30 cellular contexts compared by ENCODE assay signal in genomic region chr3:177093966-177094365, GRCh38.
"Had no signal": no experiment of that assay in that cellular context is flagged by ENCODE, and none has a peak within 500 bp of the region (broad histone marks: within the 10 kb centered on the region; RNA-seq: fewer than 3 reads in every experiment).

No MANE protein-coding gene starts in this region.

- H3K27me3 Mint-ChIP-seq: activated CD8-positive, alpha-beta T cell treated with anti-CD3 and anti-CD28 coated beads for 36 hours; activated naive CD8-positive, alpha-beta T cell; central memory CD8-positive, alpha-beta T cell; effector memory CD8-positive, alpha-beta T cell; T-helper 17 cell had no signal

- H3K27ac ChIP-seq: brain microvascular endothelial cell, esophagus muscularis mucosa, foreskin keratinocyte, gastrocnemius medialis, heart left ventricle had no signal

- H3K27me3 ChIP-seq: brain microvascular endothelial cell, esophagus muscularis mucosa, foreskin keratinocyte, gastrocnemius medialis, heart left ventricle had no signal

- DNase-seq: activated CD4-positive, alpha-beta T cell treated with anti-CD3 and anti-CD28 coated beads for 1 hour; activated CD4-positive, alpha-beta T cell treated with anti-CD3 and anti-CD28 coated beads for 4 hours; activated CD4-positive, alpha-beta T cell treated with anti-CD3 and anti-CD28 coated beads, Interleukin-2, amount 50 U/mL, for 1 hour; activated CD4-positive, alpha-beta T cell treated with anti-CD3 and anti-CD28 coated beads, Interleukin-2, amount 50 U/mL, for 48 hours; activated CD8-positive, alpha-beta memory T cell treated with anti-CD3 and anti-CD28 coated beads for 24 hours; activated CD8-positive, alpha-beta T cell treated with anti-CD3 and anti-CD28 coated beads for 36 hours; activated effector memory CD4-positive, alpha-beta T cell treated with Interleukin-2 at 50 U/mL for 16 hours; activated gamma-delta T cell treated with Interleukin-2 at 50 U/mL for 16 hours; activated naive CD4-positive, alpha-beta T cell treated with anti-CD3 and anti-CD28 coated beads, Interleukin-2, amount 50 U/mL, for 16 hours; activated naive CD4-positive, alpha-beta T cell treated with Interleukin-2 at 50 U/mL for 16 hours; activated T-cell treated with anti-CD3 and anti-CD28 coated beads, Interleukin-2, amount 50 U/mL, for 48 hours; amniotic stem cell; anterior cingulate cortex; brain microvascular endothelial cell; cortex of kidney; dermis blood vessel endothelial cell; effector CD4-positive, alpha-beta T cell; effector memory CD8-positive, alpha-beta T cell; erythroblast; foreskin keratinocyte; gastrocnemius medialis; glutamatergic neuron; heart left ventricle; T-helper 1 cell; T-helper 17 cell; T1000 had no signal

- H3K9me3 ChIP-seq: esophagus muscularis mucosa, gastrocnemius medialis had no signal

- H3K4me3 Mint-ChIP-seq: activated CD8-positive, alpha-beta T cell treated with anti-CD3 and anti-CD28 coated beads for 36 hours; activated naive CD8-positive, alpha-beta T cell; central memory CD8-positive, alpha-beta T cell; effector memory CD8-positive, alpha-beta T cell; T-helper 17 cell; T-helper 2 cell treated with Interferon-gamma antibody and Interleukin-4, amounts not matched to agents 5 μg/mL and 100 μg/mL, for 36 hours had no signal

- H3K4me3 ChIP-seq: esophagus muscularis mucosa, gastrocnemius medialis, heart left ventricle had no signal

- H3K27ac Mint-ChIP-seq: activated CD8-positive, alpha-beta T cell treated with anti-CD3 and anti-CD28 coated beads for 36 hours; activated naive CD8-positive, alpha-beta T cell; T-helper 17 cell; T-helper 2 cell treated with Interferon-gamma antibody and Interleukin-4, amounts not matched to agents 5 μg/mL and 100 μg/mL, for 36 hours had no signal

- H3K36me3 ChIP-seq: brain microvascular endothelial cell, esophagus muscularis mucosa, gastrocnemius medialis, heart left ventricle had no signal

- ATAC-seq: activated CD8-positive, alpha-beta T cell treated with anti-CD3 and anti-CD28 coated beads for 36 hours; effector memory CD8-positive, alpha-beta T cell; foreskin keratinocyte; gastrocnemius medialis; heart left ventricle; T-helper 17 cell had no signal
